1 cellular context compared by ENCODE assay signal in the genomic region with DNA sequence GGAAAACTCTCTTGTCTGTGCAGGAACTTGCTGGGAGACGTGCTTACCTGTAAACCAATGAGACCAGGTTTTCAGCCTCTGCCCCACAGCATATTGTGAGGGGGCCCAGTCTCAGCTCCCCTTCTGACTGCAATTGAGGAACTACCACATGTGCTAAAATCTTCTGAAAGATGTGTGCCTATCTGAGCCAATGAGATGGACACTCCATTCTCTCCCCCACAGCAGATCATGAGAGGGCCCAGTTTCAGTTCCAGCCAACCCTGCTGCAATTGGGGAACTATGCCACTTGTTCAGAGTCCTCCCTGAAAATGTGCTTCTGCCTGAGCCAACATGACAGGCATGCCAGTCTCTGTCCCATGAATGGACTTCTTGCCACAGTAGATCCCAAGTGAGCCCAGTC.
TF ChIP-seq lines count a peak whose summit lies in the region.

No MANE protein-coding gene starts in this region.

TF ChIP-seq in GM23338, 12 proteins besides CTCF, POLR2A, EP300 and RAD21 (continued from another document):
- TF ChIP-seq, protein P1, sequence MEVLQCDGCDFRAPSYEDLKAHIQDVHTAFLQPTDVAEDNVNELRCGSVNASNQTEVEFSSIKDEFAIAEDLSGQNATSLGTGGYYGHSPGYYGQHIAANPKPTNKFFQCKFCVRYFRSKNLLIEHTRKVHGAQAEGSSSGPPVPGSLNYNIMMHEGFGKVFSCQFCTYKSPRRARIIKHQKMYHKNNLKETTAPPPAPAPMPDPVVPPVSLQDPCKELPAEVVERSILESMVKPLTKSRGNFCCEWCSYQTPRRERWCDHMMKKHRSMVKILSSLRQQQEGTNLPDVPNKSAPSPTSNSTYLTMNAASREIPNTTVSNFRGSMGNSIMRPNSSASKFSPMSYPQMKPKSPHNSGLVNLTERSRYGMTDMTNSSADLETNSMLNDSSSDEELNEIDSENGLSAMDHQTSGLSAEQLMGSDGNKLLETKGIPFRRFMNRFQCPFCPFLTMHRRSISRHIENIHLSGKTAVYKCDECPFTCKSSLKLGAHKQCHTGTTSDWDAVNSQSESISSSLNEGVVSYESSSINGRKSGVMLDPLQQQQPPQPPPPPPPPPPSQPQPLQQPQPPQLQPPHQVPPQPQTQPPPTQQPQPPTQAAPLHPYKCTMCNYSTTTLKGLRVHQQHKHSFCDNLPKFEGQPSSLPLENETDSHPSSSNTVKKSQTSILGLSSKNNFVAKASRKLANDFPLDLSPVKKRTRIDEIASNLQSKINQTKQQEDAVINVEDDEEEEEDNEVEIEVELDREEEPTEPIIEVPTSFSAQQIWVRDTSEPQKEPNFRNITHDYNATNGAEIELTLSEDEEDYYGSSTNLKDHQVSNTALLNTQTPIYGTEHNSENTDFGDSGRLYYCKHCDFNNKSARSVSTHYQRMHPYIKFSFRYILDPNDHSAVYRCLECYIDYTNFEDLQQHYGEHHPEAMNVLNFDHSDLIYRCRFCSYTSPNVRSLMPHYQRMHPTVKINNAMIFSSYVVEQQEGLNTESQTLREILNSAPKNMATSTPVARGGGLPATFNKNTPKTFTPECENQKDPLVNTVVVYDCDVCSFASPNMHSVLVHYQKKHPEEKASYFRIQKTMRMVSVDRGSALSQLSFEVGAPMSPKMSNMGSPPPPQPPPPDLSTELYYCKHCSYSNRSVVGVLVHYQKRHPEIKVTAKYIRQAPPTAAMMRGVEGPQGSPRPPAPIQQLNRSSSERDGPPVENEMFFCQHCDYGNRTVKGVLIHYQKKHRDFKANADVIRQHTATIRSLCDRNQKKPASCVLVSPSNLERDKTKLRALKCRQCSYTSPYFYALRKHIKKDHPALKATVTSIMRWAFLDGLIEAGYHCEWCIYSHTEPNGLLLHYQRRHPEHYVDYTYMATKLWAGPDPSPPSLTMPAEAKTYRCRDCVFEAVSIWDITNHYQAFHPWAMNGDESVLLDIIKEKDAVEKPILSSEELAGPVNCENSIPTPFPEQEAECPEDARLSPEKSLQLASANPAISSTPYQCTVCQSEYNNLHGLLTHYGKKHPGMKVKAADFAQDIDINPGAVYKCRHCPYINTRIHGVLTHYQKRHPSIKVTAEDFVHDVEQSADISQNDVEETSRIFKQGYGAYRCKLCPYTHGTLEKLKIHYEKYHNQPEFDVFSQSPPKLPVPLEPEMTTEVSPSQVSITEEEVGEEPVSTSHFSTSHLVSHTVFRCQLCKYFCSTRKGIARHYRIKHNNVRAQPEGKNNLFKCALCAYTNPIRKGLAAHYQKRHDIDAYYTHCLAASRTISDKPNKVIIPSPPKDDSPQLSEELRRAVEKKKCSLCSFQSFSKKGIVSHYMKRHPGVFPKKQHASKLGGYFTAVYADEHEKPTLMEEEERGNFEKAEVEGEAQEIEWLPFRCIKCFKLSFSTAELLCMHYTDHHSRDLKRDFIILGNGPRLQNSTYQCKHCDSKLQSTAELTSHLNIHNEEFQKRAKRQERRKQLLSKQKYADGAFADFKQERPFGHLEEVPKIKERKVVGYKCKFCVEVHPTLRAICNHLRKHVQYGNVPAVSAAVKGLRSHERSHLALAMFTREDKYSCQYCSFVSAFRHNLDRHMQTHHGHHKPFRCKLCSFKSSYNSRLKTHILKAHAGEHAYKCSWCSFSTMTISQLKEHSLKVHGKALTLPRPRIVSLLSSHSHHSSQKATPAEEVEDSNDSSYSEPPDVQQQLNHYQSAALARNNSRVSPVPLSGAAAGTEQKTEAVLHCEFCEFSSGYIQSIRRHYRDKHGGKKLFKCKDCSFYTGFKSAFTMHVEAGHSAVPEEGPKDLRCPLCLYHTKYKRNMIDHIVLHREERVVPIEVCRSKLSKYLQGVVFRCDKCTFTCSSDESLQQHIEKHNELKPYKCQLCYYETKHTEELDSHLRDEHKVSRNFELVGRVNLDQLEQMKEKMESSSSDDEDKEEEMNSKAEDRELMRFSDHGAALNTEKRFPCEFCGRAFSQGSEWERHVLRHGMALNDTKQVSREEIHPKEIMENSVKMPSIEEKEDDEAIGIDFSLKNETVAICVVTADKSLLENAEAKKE (CRISPR knock-in tag; IDR thresholded peaks at IDR 0.05), result no peak
- TF ChIP-seq REST (IDR thresholded peaks at IDR 0.05; ENCODE audit: unreplicated experiment) (no peak), POLR2AphosphoS5 (IDR thresholded peaks at IDR 0.05; ENCODE audit: low read depth) (no peak), ETS1 (IDR thresholded peaks at IDR 0.05) (no peak), JUNB (IDR thresholded peaks at IDR 0.05; ENCODE audit: unreplicated experiment) (no peak), CREB1 (CRISPR knock-in tag; IDR thresholded peaks at IDR 0.05; ENCODE audit: low read depth) (no peak), STAT1 (IDR thresholded peaks at IDR 0.05; ENCODE audit: unreplicated experiment) (no peak)
